Comparison of ENCODE assay signal across 1 cellular context in genomic region chr2:152717242-152718046, GRCh38.
A peak's percentile ranks its signal among the peaks of the same experiment; 100 is the strongest.
TF ChIP-seq lines count a peak whose summit lies in the region.

TSS of gene PRPF40A (minus strand) at chr2:152717461. CDS start at chr2:152717439, 22 bp downstream.

TF ChIP-seq in GM12878, 131 proteins besides CTCF, POLR2A, EP300 and RAD21 (continued from another document and continues in another):
- TF ChIP-seq E4F1 (IDR thresholded peaks at IDR 0.05; ENCODE audit: borderline replicate concordance, partially characterized antibody) (no peak), SMARCA5 (IDR thresholded peaks at IDR 0.05) (no peak), SPI1 (IDR thresholded peaks at IDR 0.05; ENCODE audit: borderline replicate concordance, insufficient read depth, low read depth, low read length) (no peak), RCOR1 (conservative IDR thresholded peaks at IDR 0.05; ENCODE audit: low read depth, low read length) (no peak), GABPA (IDR thresholded peaks at IDR 0.05; ENCODE audit: low read depth) (peak; percentile 45; the same call in 1 of the 2 replicates), RUNX3 (IDR thresholded peaks at IDR 0.05; ENCODE audit: low read length) (peak; percentile 36; the same call in 1 of the 2 replicates), SIN3A (IDR thresholded peaks at IDR 0.05; ENCODE audit: low read depth, low read length) (0 out of 2 replicates have a peak, but pooled peaks have one; percentile 44), RELA (IDR thresholded peaks at IDR 0.05; ENCODE audit: borderline replicate concordance, partially characterized antibody) (no peak), ATF2 (IDR thresholded peaks at IDR 0.05; ENCODE audit: low read length) (no peak), NKRF (conservative IDR thresholded peaks at IDR 0.05) (peak; percentile 77), NR2C1 (IDR thresholded peaks at IDR 0.05) (peak; percentile 100), BCL11A (IDR thresholded peaks at IDR 0.05; ENCODE audit: low read depth, low read length) (no peak), NFYA (IDR thresholded peaks at IDR 0.05; ENCODE audit: borderline replicate concordance, low read depth, low read length) (peak; percentile 9; the same call in 1 of the 2 replicates), EGR1 (IDR thresholded peaks at IDR 0.05; ENCODE audit: borderline replicate concordance in 1 of 2, low read depth in 2 of 2, low read length in 2 of 2) (peak in 1 of 2 experiments; percentile 16; a peak in 1 of 3 replicates), USF2 (IDR thresholded peaks at IDR 0.05; ENCODE audit: borderline replicate concordance, low read depth, low read length) (no peak), ATF3 (IDR thresholded peaks at IDR 0.05; ENCODE audit: borderline replicate concordance, extremely low read depth, low read depth, low read length) (no peak), MTA3 (IDR thresholded peaks at IDR 0.05; ENCODE audit: borderline replicate concordance, low read length) (no peak), BCLAF1 (IDR thresholded peaks at IDR 0.05) (no peak), FOS (IDR thresholded peaks at IDR 0.05; ENCODE audit: borderline replicate concordance, extremely low read depth, insufficient read length) (peak; percentile 77), USF1 (IDR thresholded peaks at IDR 0.05; ENCODE audit: borderline replicate concordance, extremely low read length, insufficient read depth, low read depth, low read length) (no peak), NRF1 (conservative IDR thresholded peaks at IDR 0.05; ENCODE audit: low read depth, low read length) (peak; percentile 35; the same call in 1 of the 2 replicates), TARDBP (IDR thresholded peaks at IDR 0.05; ENCODE audit: borderline replicate concordance) (no peak; the same call in 1 of the 2 replicates), RFX5 (IDR thresholded peaks at IDR 0.05; ENCODE audit: low read depth, low read length) (peak; percentile 67; the same call in 1 of the 2 replicates), CEBPZ (IDR thresholded peaks at IDR 0.05; ENCODE audit: low read depth, low read length) (0 out of 2 replicates have a peak, but pooled peaks have one; percentile 33), RAD51 (IDR thresholded peaks at IDR 0.05) (no peak), YY1 (IDR thresholded peaks at IDR 0.05; ENCODE audit: low read depth, low read length) (peak; percentile 85), CREB1 (IDR thresholded peaks at IDR 0.05; ENCODE audit: low read depth) (peak; percentile 96), PBX3 (IDR thresholded peaks at IDR 0.05; ENCODE audit: insufficient replicate concordance, low read depth, low read length) (peak; percentile 96), ZZZ3 (IDR thresholded peaks at IDR 0.05; ENCODE audit: control insufficient read depth, insufficient read length, low read depth) (no peak), TCF3 (IDR thresholded peaks at IDR 0.05; ENCODE audit: borderline replicate concordance, insufficient read depth, low read depth, low read length) (peak; percentile 21; the same call in 1 of the 2 replicates), IRF3 (IDR thresholded peaks at IDR 0.05) (peak; percentile 89), ZNF384 (IDR thresholded peaks at IDR 0.05; ENCODE audit: borderline replicate concordance, low read depth, low read length) (no peak), YBX1 (IDR thresholded peaks at IDR 0.05) (no peak), RB1 (IDR thresholded peaks at IDR 0.05; ENCODE audit: borderline replicate concordance) (no peak; the same call in 1 of the 2 replicates), STAT3 (IDR thresholded peaks at IDR 0.05; ENCODE audit: low read depth, low read length) (no peak), PAX5 (IDR thresholded peaks at IDR 0.05; ENCODE audit: borderline replicate concordance, low read depth, low read length) (peak; percentile 6; the same call in 1 of the 2 replicates), CBX5 (IDR thresholded peaks at IDR 0.05; ENCODE audit: low read depth) (0 out of 2 replicates have a peak, but pooled peaks have one; percentile 35), HSF1 (IDR thresholded peaks at IDR 0.05; ENCODE audit: low read depth, low read length) (0 out of 2 replicates have a peak, but pooled peaks have one; percentile 6)
